ENCODE assay signal across 20 cellular contexts in the genomic region with DNA sequence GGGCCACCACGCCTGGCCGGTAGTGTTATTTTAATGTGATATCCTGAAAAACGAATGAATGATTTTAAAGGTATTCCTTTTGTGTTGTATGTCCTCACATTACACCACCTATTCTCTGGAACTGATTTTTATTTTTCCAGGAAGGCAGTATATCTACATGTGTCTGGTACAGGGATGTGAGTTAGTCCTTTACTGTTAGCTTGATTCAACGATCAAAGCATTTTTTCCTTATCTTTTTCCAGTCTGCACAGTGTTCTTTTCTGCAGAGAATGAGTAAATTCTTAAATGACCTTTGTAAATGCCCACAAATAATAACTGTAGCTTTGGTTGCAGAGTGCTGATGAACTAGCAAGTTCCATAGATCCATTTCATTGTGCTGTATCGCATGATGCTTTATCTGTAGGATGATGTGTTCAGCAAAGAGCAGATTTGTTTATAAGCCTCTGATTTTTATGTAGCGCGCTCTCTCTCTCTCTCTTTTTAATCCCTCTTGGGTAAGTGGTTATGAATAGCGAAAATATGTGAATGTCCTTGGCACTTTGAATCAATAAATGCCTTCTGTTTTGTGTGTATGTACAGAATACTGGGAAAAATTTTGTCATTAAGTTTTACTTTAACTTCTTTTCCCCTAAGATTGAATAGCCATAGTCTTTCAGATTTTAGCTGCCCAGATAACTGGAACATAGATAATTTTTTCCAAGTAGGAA.
A peak's percentile ranks its signal among the peaks of the same experiment; 100 is the strongest.
DNase-seq lines count a peak whose midpoint lies in the region; ATAC-seq and TF ChIP-seq lines count a peak whose summit lies in the region.
"Had no signal": no experiment of that assay in that cellular context is flagged by ENCODE, and none has a peak within 500 bp of the region (broad histone marks: within the 10 kb centered on the region; RNA-seq: fewer than 3 reads in every experiment).

No MANE protein-coding gene starts in this region.

- no peak for TF ChIP-seq EP300 in tibial nerve (IDR thresholded peaks at IDR 0.05)

- peaks cover 19% of the 10 kb centered on the region for H3K4me1 Mint-ChIP-seq in central memory CD8-positive, alpha-beta T cell
- H3K4me1 Mint-ChIP-seq in mesothelial cell of epicardium (peaks cover 58% of the 10 kb centered on the region), type B pancreatic cell (ENCODE audit: unreplicated experiment) (peaks cover 6% of the 10 kb centered on the region)
- H3K4me1 Mint-ChIP-seq: GM23338, neural progenitor cell had no signal

- H3K27me3 ChIP-seq in heart left ventricle (no peaks in the 10 kb centered on the region), tibial nerve (no peaks in the 10 kb centered on the region)
- H3K27me3 ChIP-seq: neural progenitor cell had no signal

- TF ChIP-seq POLR2A in heart left ventricle (IDR thresholded peaks at IDR 0.05) (no peak), tibial nerve (IDR thresholded peaks at IDR 0.05) (no peak)

- H3K4me1 ChIP-seq in heart left ventricle (peaks cover 13 to 70% (median 61%) of the 10 kb centered on the region in 12 donors), tibial nerve (peaks cover 0 to 62% (median 27%) of the 10 kb centered on the region in 4 donors)
- H3K4me1 ChIP-seq: neural progenitor cell had no signal

- DNase-seq in heart left ventricle, result no peak
- DNase-seq in cardiac septum (ENCODE audit: low spot score), result no peak
- DNase-seq in central memory CD8-positive, alpha-beta T cell (ENCODE audit: low spot score in 2 of 2), result no peak
- no peak for DNase-seq in mesothelial cell of epicardium (ENCODE audit: low spot score in 2 of 2, unreplicated experiment in 2 of 2)
- DNase-seq in type B pancreatic cell (ENCODE audit: extremely low spot score, unreplicated experiment), result no peak
- no peak for DNase-seq in tibial nerve (ENCODE audit: low spot score in 2 of 2)
- no peak for DNase-seq in OCI-M2 (lab: John Stamatoyannopoulos, UW; ENCODE audit: unreplicated experiment)
- DNase-seq in NCI-H2171 (lab: John Stamatoyannopoulos, UW), result no peak
- DNase-seq: activated CD4-positive, alpha-beta T cell treated with anti-CD3 and anti-CD28 coated beads for 4 hours; activated CD8-positive, alpha-beta memory T cell treated with anti-CD3 and anti-CD28 coated beads, Interleukin-2, amount 50 U/mL, for 4 hours; central memory CD4-positive, alpha-beta T cell; DMS79 treated with DMSO at 0.1 percent for 48 hours; effector CD8-positive, alpha-beta T cell; NCI-H1105 treated with DMSO at 0.1 percent for 48 hours; NCI-H82; retina; stimulated activated naive CD4-positive, alpha-beta T cell treated with Interleukin-2 at 50 U/mL for 16 hours had no signal

- H3K36me3 ChIP-seq in heart left ventricle (peaks cover 5 to 100% (median 85%) of the 10 kb centered on the region in 9 donors), tibial nerve (peaks cover 6 to 67% (median 16%) of the 10 kb centered on the region in 3 donors)

- WGBS in heart left ventricle, 4 donors, result 59 to 74% (median 68%) methylated on average over 8 of the region's 8 CpGs
- WGBS in tibial nerve, 2 donors, result 47 to 54% methylated on average over 8 of the region's 8 CpGs

- H3K27ac ChIP-seq in heart left ventricle, result peak overlapping the region in 11 of 12 donors; percentile 30 to 90 (median 58)
- H3K27ac ChIP-seq in tibial nerve, result peak overlapping the region in 2 of 4 donors; percentile 58 to 64
- H3K27ac ChIP-seq: neural progenitor cell had no signal

- ATAC-seq in heart left ventricle, result no peak
- no peak for ATAC-seq in central memory CD8-positive, alpha-beta T cell (replicated peaks; ENCODE audit: extremely low read depth, poor library complexity, severe bottlenecking)
- ATAC-seq: GM23338 had no signal

- H3K9me3 Mint-ChIP-seq in central memory CD8-positive, alpha-beta T cell, result no peaks in the 10 kb centered on the region
- H3K9me3 Mint-ChIP-seq in mesothelial cell of epicardium, result no peaks in the 10 kb centered on the region
- no peaks in the 10 kb centered on the region for H3K9me3 Mint-ChIP-seq in type B pancreatic cell
- H3K9me3 Mint-ChIP-seq: CD14-positive monocyte, GM23338, neural progenitor cell had no signal

- intact Hi-C loops in heart left ventricle (cut with DNase I), result loop anchor here in 2 of 10 donors (2.0 to 5.0 kb wide), 2 partner anchors 26 to 119 kb away; no protein-coding TSS in a partner anchor
- intact Hi-C loops in cardiac septum (cut with DNase I), result no loop called here

- no peak overlapping the region for H3K4me3 Mint-ChIP-seq in central memory CD8-positive, alpha-beta T cell
- H3K4me3 Mint-ChIP-seq in mesothelial cell of epicardium (no peak overlapping the region), type B pancreatic cell (no peak overlapping the region)
- H3K4me3 Mint-ChIP-seq: CD14-positive monocyte, GM23338, neural progenitor cell had no signal

- H3K36me3 Mint-ChIP-seq in central memory CD8-positive, alpha-beta T cell (ENCODE audit: insufficient read depth), result peaks cover 64% of the 10 kb centered on the region
- H3K36me3 Mint-ChIP-seq in mesothelial cell of epicardium (peaks cover 38% of the 10 kb centered on the region), type B pancreatic cell (peaks cover 64% of the 10 kb centered on the region)

- H3K9me3 ChIP-seq in heart left ventricle, result no peaks in the 10 kb centered on the region
- H3K9me3 ChIP-seq in tibial nerve, result no peaks in the 10 kb centered on the region

- no peaks in the 10 kb centered on the region for H3K27me3 Mint-ChIP-seq in central memory CD8-positive, alpha-beta T cell
- H3K27me3 Mint-ChIP-seq in mesothelial cell of epicardium (ENCODE audit: low read depth) (no peaks in the 10 kb centered on the region), type B pancreatic cell (no peaks in the 10 kb centered on the region)

- TF ChIP-seq CTCF in heart left ventricle (IDR thresholded peaks at IDR 0.05) (no peak), mesothelial cell of epicardium (IDR thresholded peaks at IDR 0.05; ENCODE audit: unreplicated experiment) (no peak), type B pancreatic cell (conservative IDR thresholded peaks at IDR 0.05) (no peak), tibial nerve (IDR thresholded peaks at IDR 0.05) (no peak)

- peak overlapping the region; percentile 32 for H3K27ac Mint-ChIP-seq in central memory CD8-positive, alpha-beta T cell (ENCODE audit: low read depth)
- peak overlapping the region; percentile 86 for H3K27ac Mint-ChIP-seq in mesothelial cell of epicardium
- H3K27ac Mint-ChIP-seq in type B pancreatic cell, result peak overlapping the region; percentile 3

- H3K4me3 ChIP-seq in heart left ventricle (no peak overlapping the region), tibial nerve (no peak overlapping the region)
- H3K4me3 ChIP-seq: GM23338, neural progenitor cell had no signal

Comparison
In these comparisons a context has a peak if more than half of its experiments do, and no peak if none do; other contexts are left out.
1. H3K27ac Mint-ChIP-seq: peak in every context shown above with its lines; median percentile 86 in mesothelial cell of epicardium; 32 in central memory CD8-positive, alpha-beta T cell; 3 in type B pancreatic cell.